Comparison of ENCODE assay signal across 23 cellular contexts in the genomic region with DNA sequence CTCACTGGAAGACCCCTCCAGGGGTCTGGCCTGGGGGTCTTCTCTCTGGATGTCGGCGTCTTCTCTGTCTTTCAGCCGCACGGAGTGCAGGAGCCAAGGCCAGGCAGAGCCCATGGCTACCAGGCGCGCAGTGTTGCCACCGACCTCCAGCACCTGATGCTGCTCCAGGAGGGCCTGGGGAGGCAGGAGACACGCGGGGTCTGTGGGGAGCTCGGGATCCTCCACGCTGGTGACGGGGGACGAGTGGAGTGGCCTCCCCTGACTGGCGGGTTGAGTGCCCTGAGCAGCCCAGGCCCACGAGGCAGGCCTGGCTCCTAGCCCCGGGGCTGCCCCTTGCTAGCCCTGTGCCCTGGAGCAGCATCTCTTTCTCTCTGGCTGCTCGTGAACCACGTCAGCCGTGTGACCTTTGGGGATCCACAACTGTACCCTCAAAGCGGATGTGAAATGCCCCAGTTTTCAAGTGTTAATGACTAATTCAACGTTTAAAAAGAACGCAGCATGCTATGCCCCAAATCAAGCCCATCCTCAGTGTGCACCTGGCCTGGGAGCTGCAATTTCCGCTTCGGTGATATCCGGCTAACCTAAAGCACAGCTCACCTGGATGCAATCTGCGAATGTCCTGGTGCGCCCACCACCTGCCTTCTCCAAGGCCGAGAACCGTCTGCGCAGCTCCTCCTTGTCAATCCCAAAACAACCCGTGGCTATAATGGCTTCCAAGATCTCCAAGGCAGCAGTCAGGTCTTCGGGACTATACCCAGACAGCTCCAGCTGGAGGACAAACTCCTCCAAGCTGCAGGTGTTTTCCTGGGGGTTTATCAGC.
DNase-seq lines count a peak whose midpoint lies in the region; ATAC-seq, FAIRE-seq and TF ChIP-seq lines count a peak whose summit lies in the region.
"Had no signal": no experiment of that assay in that cellular context is flagged by ENCODE, and none has a peak within 500 bp of the region (broad histone marks: within the 10 kb centered on the region; RNA-seq: fewer than 3 reads in every experiment).

No MANE protein-coding gene starts in this region.

- H3K4me1 ChIP-seq in Caco-2, result peaks cover 20% of the 10 kb centered on the region
- no peaks in the 10 kb centered on the region for H3K4me1 ChIP-seq in GM12878 (ENCODE audit: control insufficient read depth, insufficient read depth, low read length)
- H3K4me1 ChIP-seq: pancreas, sigmoid colon had no signal

- H3K4me3 ChIP-seq in Caco-2 (ENCODE audit: low read depth, low read length) (no peak overlapping the region), GM12878 (no peak overlapping the region)
- H3K4me3 ChIP-seq: dorsolateral prefrontal cortex, gastroesophageal sphincter, left ventricle myocardium inferior, pancreas, sigmoid colon, vagina had no signal

- H3K27ac Mint-ChIP-seq in CD4-positive, alpha-beta T cell, result peak overlapping the region; percentile 83
- H3K27ac Mint-ChIP-seq in Caco-2 (ENCODE audit: unreplicated experiment), result no peak overlapping the region
- H3K27ac Mint-ChIP-seq in natural killer cell, result peak overlapping the region; percentile 96
- no peak overlapping the region for H3K27ac Mint-ChIP-seq in chondrocyte (ENCODE audit: unreplicated experiment)

- CTCF ChIA-PET in CD4-positive, alpha-beta T cell (lab: Charles Lee), result interaction anchor here (0.9 kb wide), 1 partner anchor 18 kb away, joined by 3 read pairs; no protein-coding TSS in a partner anchor
- CTCF ChIA-PET in Caco-2 (lab: Charles Lee), result interaction anchor here (0.6 kb wide), 1 partner anchor 355 kb away, joined by 5 read pairs; no protein-coding TSS in a partner anchor
- CTCF ChIA-PET in GM12878 (lab: Yijun Ruan, JAX), result no interaction called here

- TF ChIP-seq EP300 in GM12878 (IDR thresholded peaks at IDR 0.05; ENCODE audit: borderline replicate concordance in 1 of 2, control insufficient read depth in 1 of 2, low read depth in 2 of 2, low read length in 2 of 2), result no peak

- TF ChIP-seq CTCF in CD4-positive, alpha-beta T cell (IDR thresholded peaks at IDR 0.05), result no peak
- TF ChIP-seq CTCF in Caco-2 (IDR thresholded peaks at IDR 0.05; ENCODE audit: insufficient read depth in 1 of 2, low read depth in 1 of 2, low read length in 1 of 2, severe bottlenecking in 1 of 2, unreplicated experiment in 1 of 2) (no peak), GM12878 (IDR thresholded peaks at IDR 0.05 in 2 of 3, conservative IDR thresholded peaks at IDR 0.05 in 1 of 3; ENCODE audit: control insufficient read depth in 2 of 3, extremely low read depth in 1 of 3, insufficient read depth in 1 of 3, low read depth in 3 of 3, low read length in 3 of 3) (no peak), natural killer cell (IDR thresholded peaks at IDR 0.05) (no peak), chondrocyte (IDR thresholded peaks at IDR 0.05) (no peak)

- no peaks in the 10 kb centered on the region for H3K9me3 ChIP-seq in CD4-positive, alpha-beta T cell (ENCODE audit: control insufficient read depth, low read length)
- H3K9me3 ChIP-seq in Caco-2 (no peaks in the 10 kb centered on the region), GM12878 (replicated peaks; ENCODE audit: control insufficient read depth, insufficient read depth, low read length) (no peaks in the 10 kb centered on the region)
- H3K9me3 ChIP-seq: gastroesophageal sphincter, left ventricle myocardium inferior, pancreas, sigmoid colon, vagina had no signal

- 90% methylated on average over 32 of the region's 32 CpGs for WGBS in GM12878 (ENCODE audit: insufficient coverage, insufficient replicate concordance, low lambda C conversion rate, missing lambda C conversion rate)

- H3K27me3 ChIP-seq in CD4-positive, alpha-beta T cell (ENCODE audit: control insufficient read depth, insufficient read depth, low read length), result no peaks in the 10 kb centered on the region
- H3K27me3 ChIP-seq in Caco-2 (replicated peaks; ENCODE audit: control insufficient read depth, insufficient read depth, low read length), result no peaks in the 10 kb centered on the region
- no peaks in the 10 kb centered on the region for H3K27me3 ChIP-seq in GM12878 (replicated peaks in 1 of 2; ENCODE audit: control insufficient read depth in 2 of 2, insufficient read depth in 2 of 2, low read length in 1 of 2)
- H3K27me3 ChIP-seq: dorsolateral prefrontal cortex, gastroesophageal sphincter, pancreas, sigmoid colon, vagina had no signal

- 0 out of 2 replicates have a peak, but pooled peaks have one; percentile 37 for TF ChIP-seq POLR2A in GM12878 (IDR thresholded peaks at IDR 0.05; ENCODE audit: low read depth, low read length)

- H4K20me1 ChIP-seq in GM12878 (ENCODE audit: control insufficient read depth, insufficient read depth), result no peaks in the 10 kb centered on the region

- H3K27me3 Mint-ChIP-seq in CD4-positive, alpha-beta T cell, result no peaks in the 10 kb centered on the region
- H3K27me3 Mint-ChIP-seq in Caco-2 (ENCODE audit: insufficient read depth, unreplicated experiment) (no peaks in the 10 kb centered on the region), natural killer cell (ENCODE audit: low read depth in 2 of 2) (no peaks in the 10 kb centered on the region), chondrocyte (ENCODE audit: low read depth) (no peaks in the 10 kb centered on the region)

- in situ Hi-C loops in GM12878 (cut with MboI), result no loop called here

- no peak overlapping the region for H3K4me2 ChIP-seq in GM12878 (ENCODE audit: control insufficient read depth, insufficient read depth)

- TF ChIP-seq RAD21 in GM12878 (IDR thresholded peaks at IDR 0.05; ENCODE audit: insufficient read depth, low read depth, low read length), result no peak

- peak overlapping the region; percentile 20 for H3K4me3 Mint-ChIP-seq in CD4-positive, alpha-beta T cell
- no peak overlapping the region for H3K4me3 Mint-ChIP-seq in Caco-2 (ENCODE audit: unreplicated experiment)
- H3K4me3 Mint-ChIP-seq in natural killer cell, result peak overlapping the region; percentile 90
- H3K4me3 Mint-ChIP-seq in chondrocyte (ENCODE audit: unreplicated experiment), result no peak overlapping the region

- ATAC-seq in CD4-positive, alpha-beta T cell (ENCODE audit: poor library complexity), result no peak
- no peak for ATAC-seq in GM12878
- peak; percentile 58 to 64 (median 59) for ATAC-seq in natural killer cell
- no peak for ATAC-seq in HG03025 (IDR thresholded peaks at IDR 0.05; ENCODE audit: low FRiP score, unreplicated experiment)
- ATAC-seq: esophagus mucosa, gastroesophageal sphincter, pancreas had no signal

- SMC1A ChIA-PET in GM12878 (lab: Charles Lee; ENCODE audit: uncharacterized antibody, unreplicated experiment), result no interaction called here

- peaks cover 31% of the 10 kb centered on the region for H3K4me1 Mint-ChIP-seq in CD4-positive, alpha-beta T cell (ENCODE audit: low read depth)
- H3K4me1 Mint-ChIP-seq in Caco-2 (ENCODE audit: low read depth, unreplicated experiment) (no peaks in the 10 kb centered on the region), natural killer cell (peaks cover 35 to 55% of the 10 kb centered on the region in 2 donors), chondrocyte (ENCODE audit: low read depth) (peaks cover 29% of the 10 kb centered on the region)

- FAIRE-seq in GM12878 (lab: Jason Lieb, UNC), result no peak
- FAIRE-seq: G401.6, pancreas had no signal

- H3K36me3 ChIP-seq in Caco-2 (ENCODE audit: control insufficient read depth, insufficient read depth, low read length) (peaks cover 3% of the 10 kb centered on the region), GM12878 (ENCODE audit: control insufficient read depth in 2 of 2, insufficient read depth in 2 of 2, low read length in 1 of 2) (peaks cover 21% of the 10 kb centered on the region in 2 experiments; a peak in 3 of 4 replicates)

- POLR2A ChIA-PET in CD4-positive, alpha-beta T cell (lab: Charles Lee), result interaction anchor here (0.6 to 2.3 kb wide), 4 partner anchors 85 to 261 kb away, joined by 3 to 8 read pairs (median 6); partner anchors contain the start of genes GTF3C1, KATNIP and KDM8
- POLR2A ChIA-PET in Caco-2 (lab: Charles Lee) (interaction anchor here (0.6 kb wide), 1 partner anchor 85 kb away, joined by 3 read pairs; the partner anchor contains the start of genes GTF3C1 and KATNIP), GM12878 (lab: Charles Lee) (no interaction called here)

- DNase-seq in CD4-positive, alpha-beta T cell, result no peak
- DNase-seq in Caco-2 (no peak), GM12878 (ENCODE audit: low read depth, low spot score) (no peak), natural killer cell (peak; percentile 53), substantia nigra (lab: John Stamatoyannopoulos, UW) (no peak), chondrocyte (ENCODE audit: low spot score) (no peak)
- DNase-seq: activated CD4-positive, alpha-beta T cell treated with anti-CD3 and anti-CD28 coated beads, Interleukin-2, amount 50 U/mL, for 4 hours; AML-193; dorsolateral prefrontal cortex; HCEC 1CT; KBM-7; left ventricle myocardium inferior; MV-4-11; NCI-H2029 treated with DMSO at 0.1 percent for 48 hours; NCI-H524; Right ventricle myocardium superior; sigmoid colon had no signal

- BruUV-seq in Caco-2 (replicated peaks; lab: Mats Ljungman, UMichigan), result TSS peak; percentile 27
- BruUV-seq in GM12878 (replicated peaks; lab: Mats Ljungman, UMichigan), result TSS peak; percentile 41

- no peaks in the 10 kb centered on the region for H3K79me2 ChIP-seq in GM12878 (ENCODE audit: control insufficient read depth, insufficient read depth, low read length)

- no peak overlapping the region for H2AFZ ChIP-seq in GM12878 (ENCODE audit: control insufficient read depth, low read depth, low read length)

- intact Hi-C loops in CD4-positive, alpha-beta T cell (cut with DNase I, micrococcal nuclease), result no loop called here
- intact Hi-C loops in Caco-2 (cut with micrococcal nuclease; ENCODE audit: unreplicated experiment) (loop anchor here (2.0 kb wide), 1 partner anchor 230 kb away; no protein-coding TSS in a partner anchor), GM12878 (cut with micrococcal nuclease; ENCODE audit: unreplicated experiment) (no loop called here), natural killer cell (cut with micrococcal nuclease) (no loop called here)

- RAD21 ChIA-PET in GM12878 (lab: Charles Lee; ENCODE audit: unreplicated experiment), result no interaction called here

- no peak overlapping the region for H3K9ac ChIP-seq in GM12878 (ENCODE audit: control insufficient read depth, insufficient read depth, low read length)

- peak overlapping the region; percentile 25 for H3K27ac ChIP-seq in CD4-positive, alpha-beta T cell (ENCODE audit: low read depth, low read length)
- H3K27ac ChIP-seq in GM12878 (ENCODE audit: control insufficient read depth, insufficient read depth) (no peak overlapping the region), substantia nigra (ENCODE audit: low read depth, low read length, poor library complexity, severe bottlenecking) (no peak overlapping the region)
- H3K27ac ChIP-seq: dorsolateral prefrontal cortex, gastroesophageal sphincter, left ventricle myocardium inferior, pancreas, sigmoid colon, vagina had no signal

- peaks cover 71% of the 10 kb centered on the region for H3K36me3 Mint-ChIP-seq in CD4-positive, alpha-beta T cell (ENCODE audit: low read depth)
- H3K36me3 Mint-ChIP-seq in Caco-2 (ENCODE audit: insufficient read depth, unreplicated experiment), result peaks cover 43% of the 10 kb centered on the region
- H3K36me3 Mint-ChIP-seq in natural killer cell, result peaks cover 22% of the 10 kb centered on the region
- peaks cover 38% of the 10 kb centered on the region for H3K36me3 Mint-ChIP-seq in chondrocyte (ENCODE audit: low read depth)

- no peaks in the 10 kb centered on the region for H3K9me3 Mint-ChIP-seq in CD4-positive, alpha-beta T cell
- H3K9me3 Mint-ChIP-seq in Caco-2 (ENCODE audit: unreplicated experiment), result no peaks in the 10 kb centered on the region
- H3K9me3 Mint-ChIP-seq in natural killer cell, result no peaks in the 10 kb centered on the region
- H3K9me3 Mint-ChIP-seq in chondrocyte (ENCODE audit: low read depth), result peaks cover 6% of the 10 kb centered on the region

Comparison
In these comparisons a context has a peak if more than half of its experiments do, and no peak if none do; other contexts are left out.
1. ATAC-seq: peak in natural killer cell (3 of 3); none in CD4-positive, alpha-beta T cell (single experiment), GM12878 (single experiment) and HG03025 (single experiment).
2. H3K27ac Mint-ChIP-seq: peak in CD4-positive, alpha-beta T cell (single experiment) and natural killer cell (2 of 2); none in Caco-2 (single experiment) and chondrocyte (single experiment).
3. H3K4me3 Mint-ChIP-seq: peak in CD4-positive, alpha-beta T cell (single experiment) and natural killer cell (single experiment); none in Caco-2 (single experiment) and chondrocyte (single experiment).